Comparison of ENCODE assay signal across 8 cellular contexts in the genomic region with DNA sequence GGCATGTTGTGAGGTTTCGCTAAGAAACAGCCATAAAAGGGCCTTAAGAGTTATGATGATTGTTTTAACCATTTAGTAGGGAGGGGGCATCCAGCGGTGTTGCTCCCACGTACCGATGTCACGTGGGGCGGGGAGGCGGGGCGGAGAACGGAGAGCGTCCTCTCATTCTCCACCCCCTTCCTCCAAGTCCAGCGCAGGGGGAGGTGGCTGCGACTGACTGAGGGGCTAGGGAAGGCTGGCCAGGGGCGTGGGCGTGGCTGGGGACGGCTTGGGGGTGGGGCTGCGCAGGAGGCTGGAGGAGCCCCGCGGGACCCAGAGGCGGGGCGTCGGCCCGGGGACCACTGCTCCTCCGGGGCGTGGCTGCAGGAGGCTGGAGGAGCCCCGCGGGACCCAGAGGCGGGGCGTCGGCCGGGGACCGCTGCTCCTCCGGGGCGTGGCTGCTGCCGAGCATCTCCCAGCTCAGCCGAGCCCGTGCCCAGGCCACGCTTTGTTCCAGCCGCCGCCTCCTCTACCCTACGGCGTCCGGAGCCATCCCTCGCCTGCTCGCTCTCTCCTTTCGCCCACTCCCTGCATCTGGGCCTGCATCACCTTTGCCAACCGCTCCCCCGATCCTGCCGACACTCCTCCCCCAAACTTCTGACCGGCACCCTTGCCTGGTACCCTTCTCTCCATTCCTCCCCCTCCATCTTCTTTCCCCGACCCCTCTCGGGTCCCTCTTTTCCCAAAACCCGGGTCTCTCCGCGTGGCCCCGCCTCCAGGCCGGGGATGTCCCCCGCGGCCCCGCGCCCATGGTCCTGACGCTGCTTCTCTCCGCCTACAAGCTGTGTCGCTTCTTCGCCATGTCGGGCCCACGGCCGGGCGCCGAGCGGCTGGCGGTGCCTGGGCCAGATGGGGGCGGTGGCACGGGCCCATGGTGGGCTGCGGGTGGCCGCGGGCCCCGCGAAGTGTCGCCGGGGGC. TPM values are rescaled to one million over a fixed set of nuclear protein-coding genes. Genes with fewer than 3 reads are reported as not detected.
DNase-seq lines count a peak whose midpoint lies in the region; ATAC-seq lines count a peak whose summit lies in the region.

Gene SARM1, plus strand, starts transcription at position 450 of the 958 bp plus-strand sequence. Its CDS starts 339 bp downstream, at position 789.

- peaks cover 11% of the 10 kb centered on the region for H3K36me3 Mint-ChIP-seq in effector memory CD8-positive, alpha-beta T cell (ENCODE audit: insufficient read depth)

- H3K4me3 ChIP-seq in mesodermal cell (ENCODE audit: extremely low read depth, insufficient read depth, low read length, poor library complexity, severe bottlenecking) = peak within 1 kb of the TSS; percentile 58

- no peaks in the 10 kb centered on the region for H3K9me3 ChIP-seq in mesodermal cell (ENCODE audit: control insufficient read depth, low read length)

- peak within 1 kb of the TSS; percentile 94 to 96 for H3K4me3 Mint-ChIP-seq in effector memory CD8-positive, alpha-beta T cell

- peak; percentile 83 for DNase-seq in A172 (ENCODE audit: low spot score)
- peak; percentile 90 to 99 for DNase-seq in NCI-H526 (lab: John Stamatoyannopoulos, UW)
- peak; percentile 65 to 66 for DNase-seq in activated CD8-positive, alpha-beta memory T cell treated with anti-CD3 and anti-CD28 coated beads for 4 hours (ENCODE audit: low read depth in 2 of 2)
- DNase-seq in effector memory CD8-positive, alpha-beta T cell = peak; percentile 72 to 73 (median 73)
- DNase-seq in stimulated activated CD8-positive, alpha-beta memory T cell treated with anti-CD3 and anti-CD28 coated beads, Interleukin-12 subunit alpha, Interleukin-12 subunit beta, amount 100 ng/mL, for 4 hours (ENCODE audit: low read depth) = peak; percentile 72

- H3K27me3 Mint-ChIP-seq in effector memory CD8-positive, alpha-beta T cell = no peaks in the 10 kb centered on the region

- H3K27ac Mint-ChIP-seq in effector memory CD8-positive, alpha-beta T cell = peak within 1 kb of the TSS; percentile 94 to 99

- no peaks in the 10 kb centered on the region for H3K9me3 Mint-ChIP-seq in effector memory CD8-positive, alpha-beta T cell

- peaks cover 16% of the 10 kb centered on the region for H3K4me1 ChIP-seq in mesodermal cell (ENCODE audit: control insufficient read depth, insufficient read depth, low read length, poor library complexity, severe bottlenecking)

- H3K36me3 ChIP-seq in mesodermal cell (ENCODE audit: control insufficient read depth, insufficient read depth, low read length) = peaks cover 5% of the 10 kb centered on the region

- ATAC-seq in GM18520 (IDR thresholded peaks at IDR 0.05; ENCODE audit: unreplicated experiment) (peak; percentile 50), HG03097 (IDR thresholded peaks at IDR 0.05; ENCODE audit: low FRiP score, unreplicated experiment) (peak; percentile 72)
- ATAC-seq in effector memory CD8-positive, alpha-beta T cell (replicated peaks) = peak; percentile 85

- 1% methylated on average over 52 to 70 of the region's 80 CpGs for WGBS in mesodermal cell (ENCODE audit: insufficient coverage in 2 of 2), 2 experiments

- peak within 1 kb of the TSS; percentile 92 for H3K27ac ChIP-seq in mesodermal cell (ENCODE audit: low read depth, low read length, severe bottlenecking)

- peaks cover 16 to 19% of the 10 kb centered on the region in 2 donors for H3K4me1 Mint-ChIP-seq in effector memory CD8-positive, alpha-beta T cell (ENCODE audit: low read depth in 2 of 2)

RNA-seq across cellular contexts. Expression of gene SARM1, which starts in this region (rescaled TPM):
- total RNA-seq in A172 (2014; rRNA removed; shearing (Covaris generic)) = 20.2 and 23.2 TPM in 2 replicates
- 11.6 TPM for polyA plus RNA-seq in mesodermal cell (2013, experiment 1 of 2)
- 14.1 TPM for polyA plus RNA-seq in mesodermal cell (2013, experiment 2 of 2)

Comparison
In these comparisons a context has a peak if more than half of its experiments do, and no peak if none do; other contexts are left out.
1. Peak in every context shown above with its lines: DNase-seq, ATAC-seq, H3K4me3 ChIP-seq and H3K27ac ChIP-seq.